23 cellular contexts compared by ENCODE assay signal in genomic region chr22:32066820-32067219, GRCh38. TPM values are rescaled to one million over a fixed set of nuclear protein-coding genes. Genes with fewer than 3 reads are reported as not detected.
A peak's percentile ranks its signal among the peaks of the same experiment; 100 is the strongest.
DNase-seq lines count a peak whose midpoint lies in the region; ATAC-seq and TF ChIP-seq lines count a peak whose summit lies in the region.
"Had no signal": no experiment of that assay in that cellular context is flagged by ENCODE, and none has a peak within 500 bp of the region (broad histone marks: within the 10 kb centered on the region; RNA-seq: fewer than 3 reads in every experiment).

No MANE protein-coding gene starts in this region.

- no peaks in the 10 kb centered on the region for H3F3A ChIP-seq in GM23338 (replicated peaks; ENCODE audit: low read depth)

- H4K20me1 ChIP-seq in GM23338 (replicated peaks; ENCODE audit: insufficient read depth) = no peaks in the 10 kb centered on the region
- H4K20me1 ChIP-seq: BLaER1 treated with 17β-estradiol and CSF1 and Interleukin-3, amounts not matched to agents 10 nM and 100 nM had no signal

- no peaks in the 10 kb centered on the region for H3K36me3 ChIP-seq in GM23338 (ENCODE audit: insufficient read depth)
- H3K36me3 ChIP-seq in endodermal cell (ENCODE audit: control insufficient read depth, insufficient read depth, low read length) = no peaks in the 10 kb centered on the region
- H3K36me3 ChIP-seq: BE2C; BLaER1 treated with 17β-estradiol and CSF1 and Interleukin-3, amounts not matched to agents 10 nM and 100 nM had no signal

- H3K4me3 Mint-ChIP-seq in GM23338 = no peak overlapping the region
- H3K4me3 Mint-ChIP-seq in endodermal cell = no peak overlapping the region
- no peak overlapping the region for H3K4me3 Mint-ChIP-seq in nephron progenitor cell
- H3K4me3 Mint-ChIP-seq: CD4-positive, alpha-beta T cell; CD8-positive, alpha-beta memory T cell; H9 had no signal

- H3K9me3 Mint-ChIP-seq in GM23338 (no peaks in the 10 kb centered on the region), endodermal cell (no peaks in the 10 kb centered on the region), nephron progenitor cell (no peaks in the 10 kb centered on the region)
- H3K9me3 Mint-ChIP-seq: CD4-positive, alpha-beta T cell; CD8-positive, alpha-beta memory T cell; H9 had no signal

- H3K36me3 Mint-ChIP-seq in GM23338 (ENCODE audit: low read depth) (no peaks in the 10 kb centered on the region), endodermal cell (ENCODE audit: low read depth) (no peaks in the 10 kb centered on the region), nephron progenitor cell (ENCODE audit: low read depth) (no peaks in the 10 kb centered on the region)
- H3K36me3 Mint-ChIP-seq: CD14-positive monocyte; CD8-positive, alpha-beta memory T cell had no signal

- no peaks in the 10 kb centered on the region for H3K9me2 ChIP-seq in GM23338 (ENCODE audit: insufficient read depth)

- TF ChIP-seq CTCF in GM23338 (conservative IDR thresholded peaks at IDR 0.05; ENCODE audit: low read depth in 2 of 2) (no peak), endodermal cell (conservative IDR thresholded peaks at IDR 0.05) (no peak), nephron progenitor cell (IDR thresholded peaks at IDR 0.05) (no peak), GM10266 (IDR thresholded peaks at IDR 0.05; ENCODE audit: control insufficient read depth, insufficient read depth, low read depth, missing control alignments) (no peak)

- H3K27ac Mint-ChIP-seq in GM23338 = no peak overlapping the region
- no peak overlapping the region for H3K27ac Mint-ChIP-seq in endodermal cell
- peak overlapping the region; percentile 18 for H3K27ac Mint-ChIP-seq in nephron progenitor cell
- H3K27ac Mint-ChIP-seq: CD14-positive monocyte; CD4-positive, alpha-beta T cell; CD8-positive, alpha-beta memory T cell; H9 had no signal

- H3K27me3 Mint-ChIP-seq in GM23338 (ENCODE audit: insufficient read depth, low read depth, poor library complexity) (peaks cover 7% of the 10 kb centered on the region), endodermal cell (ENCODE audit: insufficient read depth) (peaks cover 23% of the 10 kb centered on the region), nephron progenitor cell (ENCODE audit: low read depth, poor library complexity) (peaks cover 17% of the 10 kb centered on the region)

- H3K9me3 ChIP-seq in endodermal cell (ENCODE audit: control insufficient read depth, low read length) = no peaks in the 10 kb centered on the region
- H3K9me3 ChIP-seq: A549; BE2C; BLaER1 treated with 17β-estradiol and CSF1 and Interleukin-3, amounts not matched to agents 10 nM and 100 nM had no signal

- peak; percentile 30 for DNase-seq in left ventricle myocardium superior
- DNase-seq in Right ventricle myocardium inferior (ENCODE audit: missing footprints) = no peak
- peak; percentile 24 for DNase-seq in GM23338 (ENCODE audit: low spot score)
- DNase-seq in endodermal cell = peak; percentile 60
- DNase-seq in nephron progenitor cell = no peak
- DNase-seq in DMS79 treated with DMSO at 0.1 percent for 48 hours (lab: John Stamatoyannopoulos, UW) = no peak
- DNase-seq in central memory CD4-positive, alpha-beta T cell = no peak
- no peak for DNase-seq in GM10266 (ENCODE audit: extremely low spot score)
- DNase-seq: 8988T; ACHN; AML-193; BE2C; CD4-positive, alpha-beta T cell; CD8-positive, alpha-beta memory T cell; DMS 273 treated with DMSO at 0.1 percent for 48 hours; DMS79; H9 had no signal

- no peaks in the 10 kb centered on the region for H3K4me1 ChIP-seq in GM23338 (ENCODE audit: insufficient read depth)
- no peaks in the 10 kb centered on the region for H3K4me1 ChIP-seq in endodermal cell (ENCODE audit: control insufficient read depth, insufficient read depth, low read length)
- H3K4me1 ChIP-seq: A549; BE2C; BLaER1 treated with 17β-estradiol and CSF1 and Interleukin-3, amounts not matched to agents 10 nM and 100 nM had no signal

- no peaks in the 10 kb centered on the region for H3K79me2 ChIP-seq in GM23338 (replicated peaks; ENCODE audit: insufficient read depth)

- intact Hi-C loops in left ventricle myocardium superior (cut with micrococcal nuclease) = no loop called here
- intact Hi-C loops in Right ventricle myocardium inferior (cut with DNase I) = no loop called here

- H3K9ac ChIP-seq in endodermal cell (ENCODE audit: extremely low read depth, low read length, poor library complexity, severe bottlenecking) = no peak overlapping the region
- H3K9ac ChIP-seq: BLaER1 treated with 17β-estradiol and CSF1 and Interleukin-3, amounts not matched to agents 10 nM and 100 nM had no signal

- H3K27me3 ChIP-seq in GM23338 (ENCODE audit: insufficient read depth) (no peaks in the 10 kb centered on the region), endodermal cell (ENCODE audit: control insufficient read depth, insufficient read depth, low read length, poor library complexity, severe bottlenecking) (no peaks in the 10 kb centered on the region)
- H3K27me3 ChIP-seq: BLaER1 treated with 17β-estradiol and CSF1 and Interleukin-3, amounts not matched to agents 10 nM and 100 nM had no signal

- H2AFZ ChIP-seq in GM23338 = peak overlapping the region; percentile 47; the same call in 1 of the 2 replicates

- H3K4me1 Mint-ChIP-seq in GM23338 (peaks cover 4% of the 10 kb centered on the region), endodermal cell (peaks cover 4% of the 10 kb centered on the region), nephron progenitor cell (no peaks in the 10 kb centered on the region)
- H3K4me1 Mint-ChIP-seq: CD14-positive monocyte; CD8-positive, alpha-beta memory T cell had no signal

- no peak overlapping the region for H3K4me3 ChIP-seq in GM23338
- no peak overlapping the region for H3K4me3 ChIP-seq in endodermal cell (ENCODE audit: low read length)
- H3K4me3 ChIP-seq: A549; BLaER1 treated with 17β-estradiol and CSF1 and Interleukin-3, amounts not matched to agents 10 nM and 100 nM had no signal

- 89 to 92% methylated on average over 3 of the region's 3 CpGs for WGBS in endodermal cell (ENCODE audit: insufficient coverage in 1 of 2, insufficient read length in 1 of 2), 2 experiments

- H3K27ac ChIP-seq in GM23338 (ENCODE audit: low read depth) (no peak overlapping the region), endodermal cell (ENCODE audit: low read depth, low read length) (no peak overlapping the region)
- H3K27ac ChIP-seq: A549; BLaER1 treated with 17β-estradiol and CSF1 and Interleukin-3, amounts not matched to agents 10 nM and 100 nM had no signal

- H3K4me2 ChIP-seq in GM23338 = no peak overlapping the region
- H3K4me2 ChIP-seq: A549; BLaER1 treated with 17β-estradiol and CSF1 and Interleukin-3, amounts not matched to agents 10 nM and 100 nM had no signal

- ATAC-seq in left ventricle myocardium superior (no peak), Right ventricle myocardium inferior (no peak), GM23338 (peak; percentile 61)
- ATAC-seq: A549, HCT116 had no signal

TF ChIP-seq in GM23338, 12 proteins besides CTCF, POLR2A, EP300 and RAD21 (continues in another document):
- TF ChIP-seq POLR2AphosphoS5 (IDR thresholded peaks at IDR 0.05; ENCODE audit: low read depth) = no peak
- TF ChIP-seq, protein P1, sequence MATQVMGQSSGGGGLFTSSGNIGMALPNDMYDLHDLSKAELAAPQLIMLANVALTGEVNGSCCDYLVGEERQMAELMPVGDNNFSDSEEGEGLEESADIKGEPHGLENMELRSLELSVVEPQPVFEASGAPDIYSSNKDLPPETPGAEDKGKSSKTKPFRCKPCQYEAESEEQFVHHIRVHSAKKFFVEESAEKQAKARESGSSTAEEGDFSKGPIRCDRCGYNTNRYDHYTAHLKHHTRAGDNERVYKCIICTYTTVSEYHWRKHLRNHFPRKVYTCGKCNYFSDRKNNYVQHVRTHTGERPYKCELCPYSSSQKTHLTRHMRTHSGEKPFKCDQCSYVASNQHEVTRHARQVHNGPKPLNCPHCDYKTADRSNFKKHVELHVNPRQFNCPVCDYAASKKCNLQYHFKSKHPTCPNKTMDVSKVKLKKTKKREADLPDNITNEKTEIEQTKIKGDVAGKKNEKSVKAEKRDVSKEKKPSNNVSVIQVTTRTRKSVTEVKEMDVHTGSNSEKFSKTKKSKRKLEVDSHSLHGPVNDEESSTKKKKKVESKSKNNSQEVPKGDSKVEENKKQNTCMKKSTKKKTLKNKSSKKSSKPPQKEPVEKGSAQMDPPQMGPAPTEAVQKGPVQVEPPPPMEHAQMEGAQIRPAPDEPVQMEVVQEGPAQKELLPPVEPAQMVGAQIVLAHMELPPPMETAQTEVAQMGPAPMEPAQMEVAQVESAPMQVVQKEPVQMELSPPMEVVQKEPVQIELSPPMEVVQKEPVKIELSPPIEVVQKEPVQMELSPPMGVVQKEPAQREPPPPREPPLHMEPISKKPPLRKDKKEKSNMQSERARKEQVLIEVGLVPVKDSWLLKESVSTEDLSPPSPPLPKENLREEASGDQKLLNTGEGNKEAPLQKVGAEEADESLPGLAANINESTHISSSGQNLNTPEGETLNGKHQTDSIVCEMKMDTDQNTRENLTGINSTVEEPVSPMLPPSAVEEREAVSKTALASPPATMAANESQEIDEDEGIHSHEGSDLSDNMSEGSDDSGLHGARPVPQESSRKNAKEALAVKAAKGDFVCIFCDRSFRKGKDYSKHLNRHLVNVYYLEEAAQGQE (IDR thresholded peaks at IDR 0.05; ENCODE audit: unreplicated experiment) = no peak
- no peak for TF ChIP-seq EZH2 (IDR thresholded peaks at IDR 0.05; ENCODE audit: low read depth, unreplicated experiment)
- TF ChIP-seq NANOG (IDR thresholded peaks at IDR 0.05; ENCODE audit: borderline replicate concordance) = no peak
- TF ChIP-seq EZH2phosphoT487 (IDR thresholded peaks at IDR 0.05; ENCODE audit: unreplicated experiment) = no peak
- TF ChIP-seq STAT1 (IDR thresholded peaks at IDR 0.05; ENCODE audit: unreplicated experiment) = no peak
- TF ChIP-seq ZNF114 (CRISPR knock-in tag; IDR thresholded peaks at IDR 0.05) = no peak

RNA-seq across cellular contexts. Expression of gene SLC5A1, which starts 23.8 kb away (rescaled TPM):
- total RNA-seq in left ventricle myocardium superior (223 TPM), Right ventricle myocardium inferior (213 TPM), endodermal cell (not detected)
- 0.03 TPM in 1 of 2 replicates, not detected in the other for total RNA-seq in GM23338 (2014; rRNA removed; shearing (Covaris generic))
- not detected in 2 replicates for polyA plus RNA-seq in GM23338 (2016; fragmentation: Nextera tagmentation; extraction: Ambion mirVana)
- not detected for polyA plus RNA-seq in endodermal cell (2013, experiment 1 of 2)
- 0.08 TPM for polyA plus RNA-seq in endodermal cell (2013, experiment 2 of 2)
- total RNA-seq: CD4-positive, alpha-beta T cell; CD8-positive, alpha-beta memory T cell; Daoy; H4; H9 had no signal
- polyA plus RNA-seq: CD14-positive monocyte; CD8-positive, alpha-beta memory T cell had no signal

Comparison
In these comparisons a context has a peak if more than half of its experiments do, and no peak if none do; other contexts are left out.
1. DNase-seq: peak in left ventricle myocardium superior (single experiment), GM23338 (single experiment) and endodermal cell (single experiment); none in Right ventricle myocardium inferior (single experiment), nephron progenitor cell (single experiment), DMS79 treated with DMSO at 0.1 percent for 48 hours (single experiment), central memory CD4-positive, alpha-beta T cell (single experiment) and GM10266 (single experiment).
2. RNA of gene SLC5A1, which starts 23.8 kb away (total RNA-seq): 223 TPM in left ventricle myocardium superior (single experiment) and 213 TPM in Right ventricle myocardium inferior (single experiment); 0.03 TPM in GM23338 and not detected in endodermal cell; every median in the first group is over 100 times any median in the second.